ENCODE assay signal across 8 cellular contexts in genomic region chr7:23261843-23262452, GRCh38. TPM values are rescaled to one million over a fixed set of nuclear protein-coding genes. Genes with fewer than 3 reads are reported as not detected.
DNase-seq lines count a peak whose midpoint lies in the region; ATAC-seq and TF ChIP-seq lines count a peak whose summit lies in the region.

No MANE protein-coding gene starts in this region.

- no peaks in the 10 kb centered on the region for H3K9me3 Mint-ChIP-seq in nephron

- H3K4me3 ChIP-seq in epithelial cell of proximal tubule (ENCODE audit: low read depth, low read length) (no peak overlapping the region), tibial nerve (no peak overlapping the region)

- no peaks in the 10 kb centered on the region for H3K9me3 ChIP-seq in tibial nerve

- DNase-seq in AG09319 (ENCODE audit: extremely low read depth, low read depth), result peak; percentile 28
- peak; percentile 43 for DNase-seq in NOMO-1 treated with DMSO at 0.1 percent for 48 hours (lab: John Stamatoyannopoulos, UW; ENCODE audit: unreplicated experiment)
- peak; percentile 74 for DNase-seq in activated CD8-positive, alpha-beta memory T cell treated with anti-CD3 and anti-CD28 coated beads for 24 hours
- no peak for DNase-seq in epithelial cell of proximal tubule (ENCODE audit: low read depth)
- DNase-seq in tibial nerve (ENCODE audit: low spot score in 2 of 2), result peak in 1 of 2 donors; percentile 33

- H3K27ac Mint-ChIP-seq in nephron, result no peak overlapping the region

- peaks cover 0 to 52% (median 0%) of the 10 kb centered on the region in 3 donors for H3K36me3 ChIP-seq in tibial nerve

- no peak overlapping the region for H3K4me3 Mint-ChIP-seq in nephron

- H3K27me3 Mint-ChIP-seq in nephron (ENCODE audit: low read depth), result no peaks in the 10 kb centered on the region

- WGBS in tibial nerve, 2 donors, result 8 to 9% methylated on average over 7 of the region's 7 CpGs

- H3K36me3 Mint-ChIP-seq in nephron (ENCODE audit: low read depth), result no peaks in the 10 kb centered on the region

- H3K4me1 ChIP-seq in tibial nerve, result no peaks in the 10 kb centered on the region

- TF ChIP-seq CTCF in AG09319 (IDR thresholded peaks at IDR 0.05; ENCODE audit: low read depth, low read length), result peak; percentile 95
- TF ChIP-seq CTCF in epithelial cell of proximal tubule (conservative IDR thresholded peaks at IDR 0.05; ENCODE audit: low read depth, low read length), result peak; percentile 96
- peak; percentile 80 to 84 (median 83) for TF ChIP-seq CTCF in nephron (IDR thresholded peaks at IDR 0.05; ENCODE audit: unreplicated experiment in 3 of 3)
- TF ChIP-seq CTCF in tibial nerve (IDR thresholded peaks at IDR 0.05), result peak; percentile 62 to 81 (median 73)

- H3K4me1 Mint-ChIP-seq in nephron, result no peaks in the 10 kb centered on the region

- no peak for TF ChIP-seq POLR2A in tibial nerve (IDR thresholded peaks at IDR 0.05)

- H3K27ac ChIP-seq in tibial nerve, result no peak overlapping the region

- H3K27me3 ChIP-seq in tibial nerve, result no peaks in the 10 kb centered on the region

- ATAC-seq in GM18868 (IDR thresholded peaks at IDR 0.05; ENCODE audit: unreplicated experiment) (peak; percentile 64), HG03378 (IDR thresholded peaks at IDR 0.05; ENCODE audit: unreplicated experiment) (peak; percentile 89)

- TF ChIP-seq EP300 in tibial nerve (IDR thresholded peaks at IDR 0.05), result no peak

RNA-seq across cellular contexts. Expression of gene GPNMB, which starts 15.4 kb away (rescaled TPM):
- 10.6 and 10.9 TPM in 2 replicates for total RNA-seq in epithelial cell of proximal tubule
- total RNA-seq in tibial nerve, result 100 to 1,000 TPM in 1 of 4 donors, 10 to 100 TPM in 3; 47.4 to 156 (median 72.5) TPM

RNA-seq across cellular contexts. Expression of gene MALSU1, which starts 37.2 kb away (rescaled TPM):
- total RNA-seq in epithelial cell of proximal tubule (95.7 and 97.4 TPM in 2 replicates), tibial nerve (100 to 1,000 TPM in 1 of 4 donors, 10 to 100 TPM in 3; 41.4 to 107 (median 55.8) TPM)
